In genomic region chr20:41669708-41670263, GRCh38 we compare ENCODE assay signal across 18 cellular contexts. TPM values are rescaled to one million over a fixed set of nuclear protein-coding genes. Genes with fewer than 3 reads are reported as not detected.
DNase-seq lines count a peak whose midpoint lies in the region; ATAC-seq, FAIRE-seq and TF ChIP-seq lines count a peak whose summit lies in the region.
"Had no signal": no experiment of that assay in that cellular context is flagged by ENCODE, and none has a peak within 500 bp of the region (broad histone marks: within the 10 kb centered on the region; RNA-seq: fewer than 3 reads in every experiment).

No MANE protein-coding gene starts in this region.

- no peak for TF ChIP-seq RAD21 in GM12878 (IDR thresholded peaks at IDR 0.05; ENCODE audit: insufficient read depth, low read depth, low read length)

- no peak overlapping the region for H3K9ac ChIP-seq in GM12878 (ENCODE audit: control insufficient read depth, insufficient read depth, low read length)

- H3K79me2 ChIP-seq in GM12878 (ENCODE audit: control insufficient read depth, insufficient read depth, low read length), result no peaks in the 10 kb centered on the region

- H4K20me1 ChIP-seq in GM12878 (ENCODE audit: control insufficient read depth, insufficient read depth), result no peaks in the 10 kb centered on the region

- no peak for TF ChIP-seq EP300 in GM12878 (IDR thresholded peaks at IDR 0.05; ENCODE audit: borderline replicate concordance in 1 of 2, control insufficient read depth in 1 of 2, low read depth in 2 of 2, low read length in 2 of 2)

- POLR2A ChIA-PET in GM12878 (lab: Charles Lee), result no interaction called here

- RAD21 ChIA-PET in GM12878 (lab: Charles Lee; ENCODE audit: unreplicated experiment), result no interaction called here

- WGBS in GM12878 (ENCODE audit: insufficient coverage, insufficient replicate concordance, low lambda C conversion rate, missing lambda C conversion rate), result 47% methylated on average over 6 of the region's 6 CpGs

- H3K4me3 ChIP-seq in GM12878 (no peak overlapping the region), upper lobe of right lung (no peak overlapping the region)
- H3K4me3 ChIP-seq: ascending aorta, gastrocnemius medialis had no signal

- ATAC-seq in GM12878, result no peak
- peak; percentile 25 for ATAC-seq in upper lobe of right lung
- ATAC-seq: gastrocnemius medialis; left ventricle myocardium superior; stimulated activated effector memory CD8-positive, alpha-beta T cell treated with anti-CD3 and anti-CD28 coated beads, Interleukin-12 subunit alpha, Interleukin-12 subunit beta, amount 100 ng/mL, for 72 hours had no signal

- H3K4me1 ChIP-seq in GM12878 (ENCODE audit: control insufficient read depth, insufficient read depth, low read length), result peaks cover 4% of the 10 kb centered on the region
- no peaks in the 10 kb centered on the region for H3K4me1 ChIP-seq in upper lobe of right lung
- H3K4me1 ChIP-seq: ascending aorta, gastrocnemius medialis had no signal

- no peak for TF ChIP-seq POLR2A in GM12878 (IDR thresholded peaks at IDR 0.05; ENCODE audit: low read depth, low read length)

- CTCF ChIA-PET in GM12878 (lab: Yijun Ruan, JAX), result no interaction called here

- BruUV-seq in GM12878 (replicated peaks; lab: Mats Ljungman, UMichigan), result no TSS peak

- no peaks in the 10 kb centered on the region; the same call in 2 of the 3 replicates for H3K9me3 ChIP-seq in GM12878 (replicated peaks; ENCODE audit: control insufficient read depth, insufficient read depth, low read length)
- H3K9me3 ChIP-seq in upper lobe of right lung, result no peaks in the 10 kb centered on the region
- H3K9me3 ChIP-seq: ascending aorta, gastrocnemius medialis had no signal

- H3K27me3 ChIP-seq in GM12878 (replicated peaks in 1 of 2; ENCODE audit: control insufficient read depth in 2 of 2, insufficient read depth in 2 of 2, low read length in 1 of 2) (no peaks in the 10 kb centered on the region), upper lobe of right lung (peaks cover 5% of the 10 kb centered on the region)
- H3K27me3 ChIP-seq: ascending aorta, gastrocnemius medialis had no signal

- SMC1A ChIA-PET in GM12878 (lab: Charles Lee; ENCODE audit: uncharacterized antibody, unreplicated experiment), result no interaction called here

- no peak overlapping the region for H3K27ac ChIP-seq in GM12878 (ENCODE audit: control insufficient read depth, insufficient read depth)
- no peak overlapping the region for H3K27ac ChIP-seq in upper lobe of right lung
- H3K27ac ChIP-seq: ascending aorta, gastrocnemius medialis had no signal

- TF ChIP-seq CTCF in GM12878 (IDR thresholded peaks at IDR 0.05 in 2 of 3, conservative IDR thresholded peaks at IDR 0.05 in 1 of 3; ENCODE audit: control insufficient read depth in 2 of 3, extremely low read depth in 1 of 3, insufficient read depth in 1 of 3, low read depth in 3 of 3, low read length in 3 of 3) (no peak), upper lobe of right lung (IDR thresholded peaks at IDR 0.05) (no peak)

- intact Hi-C loops in GM12878 (cut with micrococcal nuclease; ENCODE audit: unreplicated experiment), result no loop called here
- intact Hi-C loops in upper lobe of right lung (cut with DNase I), result no loop called here

- FAIRE-seq in GM12878 (lab: Jason Lieb, UNC), result no peak
- FAIRE-seq: GM12891 had no signal

- no peak overlapping the region for H3K4me2 ChIP-seq in GM12878 (ENCODE audit: control insufficient read depth, insufficient read depth)

- in situ Hi-C loops in GM12878 (cut with MboI), result no loop called here

- H2AFZ ChIP-seq in GM12878 (ENCODE audit: control insufficient read depth, low read depth, low read length), result peak overlapping the region; percentile 6

- DNase-seq in NOMO-1 treated with DMSO at 0.1 percent for 48 hours (lab: John Stamatoyannopoulos, UW; ENCODE audit: unreplicated experiment), result peak; percentile 7
- no peak for DNase-seq in NOMO-1 treated with dmso at 0.1 percent for 144 hours (lab: John Stamatoyannopoulos, UW; ENCODE audit: unreplicated experiment)
- DNase-seq in OCI-M1 (lab: John Stamatoyannopoulos, UW), result peak; percentile 59
- DNase-seq in GM12878 (ENCODE audit: low read depth, low spot score), result no peak
- no peak for DNase-seq in upper lobe of right lung
- no peak for DNase-seq in pons (ENCODE audit: low spot score)
- DNase-seq in NCI-H2081 treated with DMSO at 0.1 percent for 48 hours (lab: John Stamatoyannopoulos, UW), result no peak
- no peak for DNase-seq in DMS153 treated with DMSO at 0.1 percent for 48 hours (lab: John Stamatoyannopoulos, UW; ENCODE audit: unreplicated experiment)
- DNase-seq: 8988T; activated CD4-positive, alpha-beta T cell treated with anti-CD3 and anti-CD28 coated beads for 1 hour; activated effector memory CD4-positive, alpha-beta T cell treated with anti-CD3 and anti-CD28 coated beads, Interleukin-2, amount 50 U/mL, for 16 hours; CD4-positive, alpha-beta memory T cell; gastrocnemius medialis; H7; left ventricle myocardium superior had no signal

- H3K36me3 ChIP-seq in GM12878 (ENCODE audit: control insufficient read depth in 2 of 2, insufficient read depth in 2 of 2, low read length in 1 of 2), result no peaks in the 10 kb centered on the region
- no peaks in the 10 kb centered on the region for H3K36me3 ChIP-seq in upper lobe of right lung
- H3K36me3 ChIP-seq: ascending aorta, gastrocnemius medialis had no signal

TF ChIP-seq in GM12878, 131 proteins besides CTCF, POLR2A, EP300 and RAD21:
- no peak for TF ChIP-seq SUPT20H (IDR thresholded peaks at IDR 0.05; ENCODE audit: borderline replicate concordance, control insufficient read depth, low read depth, low read length)
- no peak for TF ChIP-seq PBX3 (IDR thresholded peaks at IDR 0.05; ENCODE audit: insufficient replicate concordance, low read depth, low read length)
- TF ChIP-seq HDGF (IDR thresholded peaks at IDR 0.05), result no peak
- TF ChIP-seq HDAC6 (IDR thresholded peaks at IDR 0.05; ENCODE audit: unreplicated experiment), result no peak
- TF ChIP-seq YBX1 (IDR thresholded peaks at IDR 0.05), result no peak

RNA-seq across cellular contexts. Expression of gene CHD6, which starts 51.6 kb away (rescaled TPM):
- total RNA-seq in GM12878 (2013; cell fraction: nucleolus; rRNA removed), result 309 and 346 TPM in 2 replicates
- total RNA-seq in GM12878 (2014; rRNA removed) (19.5 and 20.7 TPM in 2 replicates), GM12878 (2014; rRNA removed; fragmentation: Illumina TruSeq; extraction: Trizol) (18.2 and 18.4 TPM in 2 replicates), GM12878 (2021) (25.5 and 27.2 TPM in 2 replicates), upper lobe of right lung (42.3 TPM)
- 6.9 TPM for polyA plus RNA-seq in GM12878 (2011; ENCODE audit: low read depth)
- polyA plus RNA-seq in GM12878 (2011; rRNA removed) (13.9 and 15.4 TPM in 2 replicates), GM12878 (2014; fragmentation: Illumina TruSeq; extraction: Trizol) (14.6 and 16.8 TPM in 2 replicates), GM12878 (2014; fragmentation: Nextera tagmentation; extraction: Ambion mirVana) (10 to 100 TPM in 1 of 2 experiments, 1 to 10 TPM in 1; 4.3 to 15.9 TPM), GM12878 (2014; rRNA removed) (8.9 and 10.2 TPM in 2 replicates), GM12878 (2016; fragmentation: Nextera tagmentation; extraction: Ambion mirVana) (10 to 100 TPM; 22.2 to 24.3 TPM)
- polyA plus RNA-seq in GM12878 (2011; cell fraction: cytosol; rRNA removed), result 9.8 and 12.3 TPM in 2 replicates
- polyA plus RNA-seq in GM12878 (2011; cell fraction: nucleus; rRNA removed), result 68.3 and 78.2 TPM in 2 replicates
- polyA plus RNA-seq in GM12878 (2012), result 10.6 and 12.7 TPM in 2 replicates
- 43.4 and 49.9 TPM in 2 replicates for polyA minus RNA-seq in GM12878 (2011; rRNA and poly(A)+ RNA removed)
- 7.6 and 10.3 TPM in 2 replicates for polyA minus RNA-seq in GM12878 (2011; cell fraction: cytosol; rRNA and poly(A)+ RNA removed)
- 84.5 and 98.4 TPM in 2 replicates for polyA minus RNA-seq in GM12878 (2011; cell fraction: nucleus; rRNA and poly(A)+ RNA removed)

Comparison
In these comparisons a context has a peak if more than half of its experiments do, and no peak if none do; other contexts are left out.
1. DNase-seq: peak in NOMO-1 treated with DMSO at 0.1 percent for 48 hours (single experiment) and OCI-M1 (single experiment); none in NOMO-1 treated with dmso at 0.1 percent for 144 hours (single experiment), GM12878 (single experiment), upper lobe of right lung (single experiment), pons (single experiment), NCI-H2081 treated with DMSO at 0.1 percent for 48 hours (single experiment) and DMS153 treated with DMSO at 0.1 percent for 48 hours (single experiment).